Comparison of ENCODE assay signal across 13 cellular contexts in the genomic region with DNA sequence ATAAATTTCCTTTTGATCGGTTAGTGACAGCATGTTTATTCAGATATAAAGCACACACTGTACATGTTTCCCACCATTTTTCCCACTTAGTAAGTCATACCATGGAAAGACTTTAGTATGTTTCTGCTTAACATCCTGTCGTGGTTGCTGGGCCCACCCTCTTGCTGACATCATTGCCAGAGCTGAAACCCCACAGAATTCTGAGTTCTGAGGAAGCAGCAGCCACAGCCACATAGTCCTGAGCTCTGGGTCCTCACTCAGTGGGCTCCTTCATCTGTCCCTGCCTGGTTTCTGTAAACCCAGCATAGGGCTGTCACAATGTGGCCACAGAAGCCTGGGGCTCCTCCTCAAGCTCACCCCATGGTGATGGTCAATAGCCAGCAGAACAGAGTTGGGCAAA.
DNase-seq lines count a peak whose midpoint lies in the region; ATAC-seq, FAIRE-seq and TF ChIP-seq lines count a peak whose summit lies in the region.
"Had no signal": no experiment of that assay in that cellular context is flagged by ENCODE, and none has a peak within 500 bp of the region (broad histone marks: within the 10 kb centered on the region; RNA-seq: fewer than 3 reads in every experiment).

No MANE protein-coding gene starts in this region.

- POLR2A ChIA-PET in AG04450 (lab: Yijun Ruan, JAX) = no interaction called here

- peak overlapping the region; percentile 9 for H3K27ac Mint-ChIP-seq in astrocyte (ENCODE audit: unreplicated experiment)
- H3K27ac Mint-ChIP-seq: naive thymus-derived CD4-positive, alpha-beta T cell had no signal

- H3K4me1 ChIP-seq in astrocyte (ENCODE audit: insufficient read depth, low read length) = peaks cover 32% of the 10 kb centered on the region

- H2AFZ ChIP-seq in astrocyte (ENCODE audit: low read depth, low read length) = no peak overlapping the region

- H3K79me2 ChIP-seq in astrocyte (ENCODE audit: insufficient read depth, low read length) = no peaks in the 10 kb centered on the region

- H3K4me1 Mint-ChIP-seq in astrocyte (ENCODE audit: low read depth, unreplicated experiment) = peaks cover 31% of the 10 kb centered on the region

- H3K9ac ChIP-seq in astrocyte (ENCODE audit: low read length) = no peak overlapping the region

- intact Hi-C loops in cardiac septum (cut with DNase I) = no loop called here

- no peaks in the 10 kb centered on the region for H4K20me1 ChIP-seq in astrocyte (ENCODE audit: insufficient read depth, low read length)

- no peaks in the 10 kb centered on the region for H3K27me3 Mint-ChIP-seq in astrocyte (ENCODE audit: low read depth, unreplicated experiment)

- DNase-seq in AG04450 (ENCODE audit: low read depth, low spot score) (no peak), GM12891 (ENCODE audit: insufficient read length, low spot score) (no peak), astrocyte (ENCODE audit: low read depth) (no peak), cardiac septum (ENCODE audit: low spot score) (no peak)
- no peak for DNase-seq in activated effector memory CD4-positive, alpha-beta T cell treated with anti-CD3 and anti-CD28 coated beads, Interleukin-2, amount 50 U/mL, for 16 hours
- DNase-seq: COR-L47; naive thymus-derived CD4-positive, alpha-beta T cell; NCI-H1048; NCI-H510A treated with DMSO at 0.1 percent for 48 hours; SIG-M5 had no signal

- no peak overlapping the region for H3K4me3 Mint-ChIP-seq in astrocyte (ENCODE audit: unreplicated experiment)
- H3K4me3 Mint-ChIP-seq: naive thymus-derived CD4-positive, alpha-beta T cell had no signal

- H3K27ac ChIP-seq in AG04450 (ENCODE audit: low read depth, low read length) = peak overlapping the region; percentile 73
- no peak overlapping the region for H3K27ac ChIP-seq in astrocyte (ENCODE audit: low read depth, low read length)

- CTCF ChIA-PET in AG04450 (lab: Charles Lee) = no interaction called here

- H3K27me3 ChIP-seq in AG04450 (ENCODE audit: control insufficient read depth, insufficient read depth, low read length) (no peaks in the 10 kb centered on the region), astrocyte (ENCODE audit: insufficient read depth, low read length) (no peaks in the 10 kb centered on the region)

- H3K9me3 ChIP-seq in AG04450 (ENCODE audit: control insufficient read depth, insufficient read depth, low read length) (no peaks in the 10 kb centered on the region), astrocyte (ENCODE audit: insufficient read depth, low read depth, low read length) (no peaks in the 10 kb centered on the region)

- H3K4me3 ChIP-seq in AG04450 (ENCODE audit: low read depth, low read length) (no peak overlapping the region), astrocyte (ENCODE audit: insufficient read depth, low read depth, low read length) (no peak overlapping the region)

- TF ChIP-seq POLR2A in GM12891 (IDR thresholded peaks at IDR 0.05; ENCODE audit: low read depth, low read length) = no peak

- FAIRE-seq in GM12891 (lab: Jason Lieb, UNC) (peak; percentile 59), astrocyte (lab: Jason Lieb, UNC) (no peak)

- H3K36me3 ChIP-seq in astrocyte (ENCODE audit: insufficient read depth, low read length) = no peaks in the 10 kb centered on the region

- H3K4me2 ChIP-seq in astrocyte (ENCODE audit: low read length) = no peak overlapping the region

- no peaks in the 10 kb centered on the region for H3K9me3 Mint-ChIP-seq in astrocyte (ENCODE audit: unreplicated experiment)

- TF ChIP-seq CTCF in AG04450 (IDR thresholded peaks at IDR 0.05; ENCODE audit: low read depth, low read length) = no peak
- TF ChIP-seq CTCF in astrocyte (IDR thresholded peaks at IDR 0.05; ENCODE audit: insufficient read depth, low read depth, low read length) = no peak

- no peaks in the 10 kb centered on the region for H3K36me3 Mint-ChIP-seq in astrocyte (ENCODE audit: low read depth, unreplicated experiment)
- H3K36me3 Mint-ChIP-seq: naive thymus-derived CD4-positive, alpha-beta T cell had no signal

- ATAC-seq in HG02870 (IDR thresholded peaks at IDR 0.05; ENCODE audit: unreplicated experiment) = peak; percentile 36
- ATAC-seq in GM21360 (IDR thresholded peaks at IDR 0.05; ENCODE audit: unreplicated experiment) = no peak
- ATAC-seq in HG03196 (IDR thresholded peaks at IDR 0.05; ENCODE audit: unreplicated experiment) = no peak
- ATAC-seq: naive thymus-derived CD4-positive, alpha-beta T cell had no signal

TF ChIP-seq in GM12891, 5 proteins besides CTCF, POLR2A, EP300 and RAD21:
- TF ChIP-seq TAF1 (IDR thresholded peaks at IDR 0.05; ENCODE audit: low read depth, low read length) (no peak), PAX5 (IDR thresholded peaks at IDR 0.05; ENCODE audit: insufficient read depth, low read length, severe bottlenecking) (no peak), SPI1 (IDR thresholded peaks at IDR 0.05; ENCODE audit: low read depth, low read length) (no peak), POLR2AphosphoS5 (IDR thresholded peaks at IDR 0.05; ENCODE audit: low read depth, low read length) (no peak), POU2F2 (IDR thresholded peaks at IDR 0.05; ENCODE audit: low read depth, low read length) (no peak)
TF ChIP-seq in GM12891: peak in this region for 0.
